ENCODE assay signal across 9 cellular contexts in genomic region chr3:128316456-128316855, GRCh38.
A peak's percentile ranks its signal among the peaks of the same experiment; 100 is the strongest.
DNase-seq lines count a peak whose midpoint lies in the region; ATAC-seq, FAIRE-seq and TF ChIP-seq lines count a peak whose summit lies in the region.
"Had no signal": no experiment of that assay in that cellular context is flagged by ENCODE, and none has a peak within 500 bp of the region (broad histone marks: within the 10 kb centered on the region; RNA-seq: fewer than 3 reads in every experiment).

No MANE protein-coding gene starts in this region.

- peak; percentile 44 for DNase-seq in T-helper 22 cell (ENCODE audit: low read depth)
- DNase-seq in activated gamma-delta T cell treated with anti-CD3 and anti-CD28 coated beads, Interleukin-2, amount 50 U/mL, for 16 hours (ENCODE audit: low read depth), result peak; percentile 17
- no peak for DNase-seq in natural killer cell
- DNase-seq in stimulated activated naive CD4-positive, alpha-beta T cell (lab: John Stamatoyannopoulos, UW), result peak; percentile 36 to 87 (median 78)
- no peak for DNase-seq in D721Med (ENCODE audit: insufficient read length, low spot score)
- no peak for DNase-seq in hippocampal formation (lab: John Stamatoyannopoulos, UW)
- no peak for DNase-seq in NCI-H526 (lab: John Stamatoyannopoulos, UW)
- DNase-seq: NCI-H1105 had no signal

- H3K27me3 Mint-ChIP-seq in natural killer cell (ENCODE audit: low read depth in 2 of 2), result no peaks in the 10 kb centered on the region

- H3K4me3 Mint-ChIP-seq in natural killer cell, result peak overlapping the region; percentile 26

- H3K36me3 Mint-ChIP-seq in natural killer cell, result no peaks in the 10 kb centered on the region

- peaks cover 6 to 10% of the 10 kb centered on the region in 2 donors for H3K4me1 Mint-ChIP-seq in natural killer cell

- intact Hi-C loops in natural killer cell (cut with micrococcal nuclease), result no loop called here

- no peak overlapping the region for H3K27ac Mint-ChIP-seq in natural killer cell

- TF ChIP-seq CTCF in natural killer cell (IDR thresholded peaks at IDR 0.05) (no peak), D721Med (IDR thresholded peaks at IDR 0.05; ENCODE audit: insufficient read depth, missing control alignments) (no peak)

- no peak for FAIRE-seq in D721Med (lab: Jason Lieb, UNC)

- ATAC-seq in natural killer cell (peak; percentile 12 to 71 (median 55)), esophagus mucosa (no peak)

- no peaks in the 10 kb centered on the region for H3K9me3 Mint-ChIP-seq in natural killer cell

Comparison
In these comparisons a context has a peak if more than half of its experiments do, and no peak if none do; other contexts are left out.
1. DNase-seq: peak in T-helper 22 cell (single experiment), activated gamma-delta T cell treated with anti-CD3 and anti-CD28 coated beads, Interleukin-2, amount 50 U/mL, for 16 hours (single experiment) and stimulated activated naive CD4-positive, alpha-beta T cell (6 of 6); none in natural killer cell (single experiment), D721Med (single experiment), hippocampal formation (0 of 2) and NCI-H526 (0 of 2).